ENCODE assay signal across 13 cellular contexts in genomic region chr11:72328366-72329224, GRCh38.
DNase-seq lines count a peak whose midpoint lies in the region; ATAC-seq, FAIRE-seq and TF ChIP-seq lines count a peak whose summit lies in the region.
"Had no signal": no experiment of that assay in that cellular context is flagged by ENCODE, and none has a peak within 500 bp of the region (broad histone marks: within the 10 kb centered on the region; RNA-seq: fewer than 3 reads in every experiment).

No MANE protein-coding gene starts in this region.

- no peak overlapping the region for H2AFZ ChIP-seq in astrocyte (ENCODE audit: low read depth, low read length)

- no peak for FAIRE-seq in astrocyte (lab: Jason Lieb, UNC)

- H3K4me1 ChIP-seq in astrocyte (ENCODE audit: insufficient read depth, low read length) (peaks cover 17% of the 10 kb centered on the region), left ventricle myocardium inferior (peaks cover 37% of the 10 kb centered on the region), thyroid gland (peaks cover 10 to 34% of the 10 kb centered on the region in 2 donors)

- H3K27me3 ChIP-seq in astrocyte (ENCODE audit: insufficient read depth, low read length) (no peaks in the 10 kb centered on the region), left ventricle myocardium inferior (ENCODE audit: low read depth) (no peaks in the 10 kb centered on the region), thyroid gland (no peaks in the 10 kb centered on the region)
- H3K27me3 ChIP-seq: ovary had no signal

- no peaks in the 10 kb centered on the region for H3K9me3 ChIP-seq in astrocyte (ENCODE audit: insufficient read depth, low read depth, low read length)
- H3K9me3 ChIP-seq in left ventricle myocardium inferior (replicated peaks), result no peaks in the 10 kb centered on the region
- H3K9me3 ChIP-seq in thyroid gland, result no peaks in the 10 kb centered on the region
- H3K9me3 ChIP-seq: ovary had no signal

- no peak overlapping the region for H3K4me3 Mint-ChIP-seq in activated T-cell treated with anti-CD3 and anti-CD28 coated beads, Interleukin-2, amount 50 U/mL, for 24 hours
- H3K4me3 Mint-ChIP-seq in activated T-cell treated with anti-CD3 and anti-CD28 coated beads, Interleukin-2, amount 50 U/mL, for 4 hours, result no peak overlapping the region
- H3K4me3 Mint-ChIP-seq in astrocyte (ENCODE audit: unreplicated experiment), result peak overlapping the region; percentile 3
- H3K4me3 Mint-ChIP-seq in activated naive CD4-positive, alpha-beta T cell treated with anti-CD3 and anti-CD28 coated beads, Interleukin-2, amount 10 ng/mL, durations not matched to agents 7 days and 5 days, result no peak overlapping the region

- ATAC-seq in activated T-cell treated with anti-CD3 and anti-CD28 coated beads, Interleukin-2, amount 50 U/mL, for 4 hours, result no peak
- no peak for ATAC-seq in GM19324 (IDR thresholded peaks at IDR 0.05; ENCODE audit: low FRiP score, unreplicated experiment)
- ATAC-seq: left lobe of liver had no signal

- H3K36me3 ChIP-seq in astrocyte (ENCODE audit: insufficient read depth, low read length) (no peaks in the 10 kb centered on the region), left ventricle myocardium inferior (peaks cover 10% of the 10 kb centered on the region), thyroid gland (no peaks in the 10 kb centered on the region)
- H3K36me3 ChIP-seq: ovary had no signal

- no peaks in the 10 kb centered on the region for H4K20me1 ChIP-seq in astrocyte (ENCODE audit: insufficient read depth, low read length)

- no peak overlapping the region for H3K4me2 ChIP-seq in astrocyte (ENCODE audit: low read length)

- 30 to 47% methylated on average over 3 of the region's 3 CpGs for WGBS in thyroid gland, 2 donors

- no peaks in the 10 kb centered on the region for H3K9me3 Mint-ChIP-seq in activated T-cell treated with anti-CD3 and anti-CD28 coated beads, Interleukin-2, amount 50 U/mL, for 24 hours
- no peaks in the 10 kb centered on the region for H3K9me3 Mint-ChIP-seq in activated T-cell treated with anti-CD3 and anti-CD28 coated beads, Interleukin-2, amount 50 U/mL, for 4 hours
- H3K9me3 Mint-ChIP-seq in astrocyte (ENCODE audit: unreplicated experiment), result no peaks in the 10 kb centered on the region
- no peaks in the 10 kb centered on the region for H3K9me3 Mint-ChIP-seq in activated naive CD4-positive, alpha-beta T cell treated with anti-CD3 and anti-CD28 coated beads, Interleukin-2, amount 10 ng/mL, durations not matched to agents 7 days and 5 days

- no peak overlapping the region for H3K4me3 ChIP-seq in astrocyte (ENCODE audit: insufficient read depth, low read depth, low read length)
- no peak overlapping the region for H3K4me3 ChIP-seq in left ventricle myocardium inferior
- H3K4me3 ChIP-seq in thyroid gland (replicated peaks in 1 of 3), result no peak overlapping the region
- H3K4me3 ChIP-seq: ovary had no signal

- H3K27ac ChIP-seq in astrocyte (ENCODE audit: low read depth, low read length), result no peak overlapping the region
- H3K27ac ChIP-seq in left ventricle myocardium inferior (replicated peaks), result peak overlapping the region; percentile 52
- H3K27ac ChIP-seq in thyroid gland, result peak overlapping the region; percentile 51 to 79 (median 74)

- H3K27ac Mint-ChIP-seq in activated T-cell treated with anti-CD3 and anti-CD28 coated beads, Interleukin-2, amount 50 U/mL, for 24 hours, result peak overlapping the region; percentile 18
- H3K27ac Mint-ChIP-seq in astrocyte (ENCODE audit: unreplicated experiment), result peak overlapping the region; percentile 48
- H3K27ac Mint-ChIP-seq in activated naive CD4-positive, alpha-beta T cell treated with anti-CD3 and anti-CD28 coated beads, Interleukin-2, amount 10 ng/mL, durations not matched to agents 7 days and 5 days, result no peak overlapping the region

- intact Hi-C loops in left ventricle myocardium inferior (cut with micrococcal nuclease), result no loop called here
- intact Hi-C loops in thyroid gland (cut with DNase I), result no loop called here

- TF ChIP-seq CTCF in astrocyte (IDR thresholded peaks at IDR 0.05; ENCODE audit: insufficient read depth, low read depth, low read length) (peak; percentile 7), left ventricle myocardium inferior (IDR thresholded peaks at IDR 0.05; ENCODE audit: borderline replicate concordance) (peak; percentile 15), thyroid gland (IDR thresholded peaks at IDR 0.05) (peak in 3 of 6 experiments; percentile 22 to 43 (median 36))

- DNase-seq in activated T-cell treated with anti-CD3 and anti-CD28 coated beads, Interleukin-2, amount 50 U/mL, for 24 hours, result no peak
- DNase-seq in activated T-cell treated with anti-CD3 and anti-CD28 coated beads, Interleukin-2, amount 50 U/mL, for 4 hours, result no peak
- peak; percentile 56 for DNase-seq in astrocyte (ENCODE audit: low read depth)
- DNase-seq in left ventricle myocardium inferior, result no peak
- DNase-seq in thyroid gland, result peak; percentile 62 to 75
- no peak for DNase-seq in MV-4-11 (lab: John Stamatoyannopoulos, UW)
- no peak for DNase-seq in activated naive CD4-positive, alpha-beta T cell treated with anti-CD3 and anti-CD28 coated beads, Interleukin-2, amount 10 ng/mL, durations not matched to agents 7 days and 5 days
- DNase-seq: ACHN; stimulated activated CD4-positive, alpha-beta T cell treated with anti-CD3 and anti-CD28 coated beads, Interleukin-4, amount 100 ng/mL, for 24 hours; T1000 had no signal

- CTCF ChIA-PET in activated naive CD4-positive, alpha-beta T cell treated with anti-CD3 and anti-CD28 coated beads, Interleukin-2, amount 10 ng/mL, durations not matched to agents 7 days and 5 days (lab: Charles Lee), result interaction anchor here (0.7 to 3.5 kb wide), 8 partner anchors 38 to 104 kb away, joined by 3 to 26 read pairs (median 3); no protein-coding TSS in a partner anchor

- peaks cover 50% of the 10 kb centered on the region for H3K36me3 Mint-ChIP-seq in activated T-cell treated with anti-CD3 and anti-CD28 coated beads, Interleukin-2, amount 50 U/mL, for 24 hours (ENCODE audit: low read depth)
- H3K36me3 Mint-ChIP-seq in activated T-cell treated with anti-CD3 and anti-CD28 coated beads, Interleukin-2, amount 50 U/mL, for 4 hours (ENCODE audit: insufficient read depth), result peaks cover 19% of the 10 kb centered on the region
- H3K36me3 Mint-ChIP-seq in astrocyte (ENCODE audit: low read depth, unreplicated experiment), result peaks cover 5% of the 10 kb centered on the region
- H3K36me3 Mint-ChIP-seq in activated naive CD4-positive, alpha-beta T cell treated with anti-CD3 and anti-CD28 coated beads, Interleukin-2, amount 10 ng/mL, durations not matched to agents 7 days and 5 days, result peaks cover 3% of the 10 kb centered on the region

- H3K4me1 Mint-ChIP-seq in activated T-cell treated with anti-CD3 and anti-CD28 coated beads, Interleukin-2, amount 50 U/mL, for 24 hours (ENCODE audit: low read depth), result peaks cover 40% of the 10 kb centered on the region
- H3K4me1 Mint-ChIP-seq in activated T-cell treated with anti-CD3 and anti-CD28 coated beads, Interleukin-2, amount 50 U/mL, for 4 hours (ENCODE audit: low read depth), result peaks cover 19% of the 10 kb centered on the region
- H3K4me1 Mint-ChIP-seq in astrocyte (ENCODE audit: low read depth, unreplicated experiment), result peaks cover 55% of the 10 kb centered on the region
- peaks cover 31% of the 10 kb centered on the region for H3K4me1 Mint-ChIP-seq in activated naive CD4-positive, alpha-beta T cell treated with anti-CD3 and anti-CD28 coated beads, Interleukin-2, amount 10 ng/mL, durations not matched to agents 7 days and 5 days

- H3K79me2 ChIP-seq in astrocyte (ENCODE audit: insufficient read depth, low read length), result no peaks in the 10 kb centered on the region

- H3K9ac ChIP-seq in astrocyte (ENCODE audit: low read length), result no peak overlapping the region

- H3K27me3 Mint-ChIP-seq in activated T-cell treated with anti-CD3 and anti-CD28 coated beads, Interleukin-2, amount 50 U/mL, for 24 hours, result no peaks in the 10 kb centered on the region
- H3K27me3 Mint-ChIP-seq in activated T-cell treated with anti-CD3 and anti-CD28 coated beads, Interleukin-2, amount 50 U/mL, for 4 hours (ENCODE audit: low read depth), result no peaks in the 10 kb centered on the region
- H3K27me3 Mint-ChIP-seq in astrocyte (ENCODE audit: low read depth, unreplicated experiment), result no peaks in the 10 kb centered on the region
- no peaks in the 10 kb centered on the region for H3K27me3 Mint-ChIP-seq in activated naive CD4-positive, alpha-beta T cell treated with anti-CD3 and anti-CD28 coated beads, Interleukin-2, amount 10 ng/mL, durations not matched to agents 7 days and 5 days

- TF ChIP-seq POLR2A in thyroid gland (IDR thresholded peaks at IDR 0.05), result no peak

Comparison
In these comparisons a context has a peak if more than half of its experiments do, and no peak if none do; other contexts are left out.
1. DNase-seq: peak in astrocyte (single experiment) and thyroid gland (2 of 2); none in activated T-cell treated with anti-CD3 and anti-CD28 coated beads, Interleukin-2, amount 50 U/mL, for 24 hours (single experiment), activated T-cell treated with anti-CD3 and anti-CD28 coated beads, Interleukin-2, amount 50 U/mL, for 4 hours (single experiment), left ventricle myocardium inferior (single experiment), MV-4-11 (single experiment) and activated naive CD4-positive, alpha-beta T cell treated with anti-CD3 and anti-CD28 coated beads, Interleukin-2, amount 10 ng/mL, durations not matched to agents 7 days and 5 days (single experiment).